8 cellular contexts compared by ENCODE assay signal in the genomic region with DNA sequence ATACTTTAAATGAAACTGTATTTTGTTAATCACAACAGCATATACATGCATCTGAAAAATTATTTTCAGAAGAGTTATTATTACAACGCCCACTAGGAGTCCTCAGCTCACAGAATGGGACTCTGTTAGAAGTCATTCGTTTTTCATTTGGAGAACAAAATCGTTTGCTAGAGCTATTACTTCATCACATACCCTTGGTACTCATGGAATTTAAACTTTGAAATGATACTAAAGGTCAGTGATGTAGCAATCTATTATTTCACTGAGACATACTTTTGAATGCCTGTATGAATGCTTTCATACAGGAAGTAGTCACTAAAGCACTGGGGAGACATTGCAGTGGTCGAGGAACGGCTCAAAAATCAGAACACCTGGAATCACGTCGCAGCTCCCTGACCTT.
A peak's percentile ranks its signal among the peaks of the same experiment; 100 is the strongest.
DNase-seq lines count a peak whose midpoint lies in the region; ATAC-seq, FAIRE-seq and TF ChIP-seq lines count a peak whose summit lies in the region.

No MANE protein-coding gene starts in this region.

- DNase-seq in NAMALWA (ENCODE audit: low spot score) (peak; percentile 80), cardiac fibroblast (ENCODE audit: low read depth in 2 of 2) (peak; percentile 78 to 87), mucosa of descending colon (no peak), NCI-H1930 (lab: John Stamatoyannopoulos, UW) (no peak), frontal cortex (ENCODE audit: low spot score in 2 of 2) (no peak)

- H3K27ac ChIP-seq in C4-2B: no peak overlapping the region

- TF ChIP-seq CTCF in C4-2B (conservative IDR thresholded peaks at IDR 0.05) (peak; percentile 87), cardiac fibroblast (IDR thresholded peaks at IDR 0.05; ENCODE audit: low read depth, low read length) (peak; percentile 54), mucosa of descending colon (IDR thresholded peaks at IDR 0.05) (no peak)

- H3K4me3 ChIP-seq in cardiac fibroblast (replicated peaks in 1 of 2; ENCODE audit: low read depth in 2 of 2, low read length in 2 of 2) (no peak overlapping the region), mucosa of descending colon (no peak overlapping the region)

- ATAC-seq in GM19395 (IDR thresholded peaks at IDR 0.05; ENCODE audit: unreplicated experiment) (peak; percentile 55), mucosa of descending colon (peak; percentile 63), HG02870 (IDR thresholded peaks at IDR 0.05; ENCODE audit: unreplicated experiment) (no peak)

- no peaks in the 10 kb centered on the region for H3K9me3 ChIP-seq in mucosa of descending colon

- H3K4me1 ChIP-seq in mucosa of descending colon (ENCODE audit: low read depth): no peaks in the 10 kb centered on the region

- no peaks in the 10 kb centered on the region for H3K36me3 ChIP-seq in mucosa of descending colon (ENCODE audit: low read depth)

- no peak for FAIRE-seq in frontal cortex (lab: Jason Lieb, UNC)

- intact Hi-C loops in mucosa of descending colon (cut with DNase I, micrococcal nuclease): no loop called here

Comparison
In these comparisons a context has a peak if more than half of its experiments do, and no peak if none do; other contexts are left out.
1. DNase-seq: peak in NAMALWA (single experiment) and cardiac fibroblast (2 of 2); none in mucosa of descending colon (0 of 3), NCI-H1930 (0 of 2) and frontal cortex (0 of 2).